ENCODE assay signal across 8 cellular contexts in the genomic region with DNA sequence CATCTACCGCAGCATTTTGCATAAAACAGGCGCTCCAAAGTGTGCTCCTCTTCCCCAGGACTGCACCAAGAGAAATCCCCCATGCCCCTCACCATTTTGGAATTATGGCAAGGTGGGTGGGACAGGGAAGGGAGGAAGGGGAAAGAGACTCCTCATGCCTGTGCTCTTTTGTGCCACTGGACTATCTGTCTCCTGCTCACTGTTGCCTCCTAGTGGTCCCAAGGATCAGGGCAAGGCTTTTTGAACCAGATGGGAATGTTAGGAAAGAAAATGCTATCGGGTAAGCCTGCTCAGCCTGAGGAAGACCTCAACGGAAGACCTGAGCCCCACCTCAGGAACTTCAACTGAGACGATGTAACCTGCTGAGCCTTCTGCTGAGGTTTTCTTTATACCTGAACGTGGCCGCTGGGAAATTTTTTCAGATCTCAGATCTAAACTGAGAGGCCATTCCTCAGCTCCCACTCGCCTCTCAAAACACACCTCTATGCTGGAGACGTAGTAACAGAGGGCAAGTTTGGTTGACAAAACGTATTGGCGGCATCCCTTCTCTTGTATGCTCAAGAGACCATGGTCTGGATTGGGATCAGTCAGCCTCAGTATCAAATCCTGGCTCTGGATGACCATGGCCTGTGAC. TPM values are rescaled to one million over a fixed set of nuclear protein-coding genes. Genes with fewer than 3 reads are reported as not detected.
DNase-seq lines count a peak whose midpoint lies in the region; ATAC-seq, FAIRE-seq and TF ChIP-seq lines count a peak whose summit lies in the region.

No MANE protein-coding gene starts in this region.

- H3K4me3 Mint-ChIP-seq in activated CD8-positive, alpha-beta T cell treated with anti-CD3 and anti-CD28 coated beads, Interleukin-2, amount 10 ng/mL, durations not matched to agents 7 days and 5 days = no peak overlapping the region

- H3K4me1 Mint-ChIP-seq in activated CD8-positive, alpha-beta T cell treated with anti-CD3 and anti-CD28 coated beads, Interleukin-2, amount 10 ng/mL, durations not matched to agents 7 days and 5 days (ENCODE audit: low read depth) = no peaks in the 10 kb centered on the region

- DNase-seq in activated gamma-delta T cell treated with Interleukin-2 at 50 U/mL for 16 hours (peak; percentile 22), activated gamma-delta T cell (lab: John Stamatoyannopoulos, UW) (no peak), NCI-H146 treated with DMSO at 0.1 percent for 48 hours (lab: John Stamatoyannopoulos, UW; ENCODE audit: unreplicated experiment) (peak; percentile 1), fibroblast of pulmonary artery (ENCODE audit: low read depth) (peak; percentile 62), pancreas (peak in 5 of 6 donors; percentile 23 to 60 (median 32)), 8988T (no peak)
- DNase-seq in activated CD8-positive, alpha-beta T cell treated with anti-CD3 and anti-CD28 coated beads, Interleukin-2, amount 10 ng/mL, durations not matched to agents 7 days and 5 days = peak; percentile 53

- no peak for ATAC-seq in activated CD8-positive, alpha-beta T cell treated with anti-CD3 and anti-CD28 coated beads, Interleukin-2, amount 10 ng/mL, durations not matched to agents 7 days and 5 days
- ATAC-seq in pancreas (peak in 3 of 4 donors; percentile 46 to 85 (median 70)), GM21825 (IDR thresholded peaks at IDR 0.05; ENCODE audit: unreplicated experiment) (no peak)

- H3K27me3 Mint-ChIP-seq in activated CD8-positive, alpha-beta T cell treated with anti-CD3 and anti-CD28 coated beads, Interleukin-2, amount 10 ng/mL, durations not matched to agents 7 days and 5 days (ENCODE audit: low read depth) = peaks cover 3% of the 10 kb centered on the region

- no peaks in the 10 kb centered on the region for H3K4me1 ChIP-seq in pancreas

- POLR2A ChIA-PET in activated CD8-positive, alpha-beta T cell treated with anti-CD3 and anti-CD28 coated beads, Interleukin-2, amount 10 ng/mL, durations not matched to agents 7 days and 5 days (lab: Charles Lee) = no interaction called here

- no peak overlapping the region for H3K27ac ChIP-seq in pancreas

- no peak for FAIRE-seq in pancreas (lab: Jason Lieb, UNC)

- TF ChIP-seq CTCF in fibroblast of pulmonary artery (IDR thresholded peaks at IDR 0.05; ENCODE audit: low read length, missing control alignments) = peak; percentile 100
- TF ChIP-seq CTCF in pancreas (IDR thresholded peaks at IDR 0.05) = peak; percentile 71 to 86 (median 78)

- no peaks in the 10 kb centered on the region for H3K36me3 ChIP-seq in pancreas

- H3K27me3 ChIP-seq in pancreas = no peaks in the 10 kb centered on the region

- 36% methylated on average over 11 of the region's 11 CpGs for WGBS in pancreas, 2 donors

- H3K27ac Mint-ChIP-seq in activated CD8-positive, alpha-beta T cell treated with anti-CD3 and anti-CD28 coated beads, Interleukin-2, amount 10 ng/mL, durations not matched to agents 7 days and 5 days = no peak overlapping the region

- intact Hi-C loops in pancreas (cut with DNase I) = loop anchor here in 1 of 3 donors (10.0 kb wide), 1 partner anchor 245 kb away; the partner anchor contains the start of gene ASIC2

- H3K9me3 Mint-ChIP-seq in activated CD8-positive, alpha-beta T cell treated with anti-CD3 and anti-CD28 coated beads, Interleukin-2, amount 10 ng/mL, durations not matched to agents 7 days and 5 days (ENCODE audit: insufficient read depth) = no peaks in the 10 kb centered on the region

- H3K36me3 Mint-ChIP-seq in activated CD8-positive, alpha-beta T cell treated with anti-CD3 and anti-CD28 coated beads, Interleukin-2, amount 10 ng/mL, durations not matched to agents 7 days and 5 days (ENCODE audit: low read depth) = no peaks in the 10 kb centered on the region

- CTCF ChIA-PET in activated CD8-positive, alpha-beta T cell treated with anti-CD3 and anti-CD28 coated beads, Interleukin-2, amount 10 ng/mL, durations not matched to agents 7 days and 5 days (lab: Charles Lee) = interaction anchor here (1.0 kb wide), 1 partner anchor 9 kb away, joined by 4 read pairs; no protein-coding TSS in a partner anchor

- no peaks in the 10 kb centered on the region for H3K9me3 ChIP-seq in pancreas

- H3K4me3 ChIP-seq in fibroblast of pulmonary artery (replicated peaks; ENCODE audit: low read depth, low read length) = no peak overlapping the region
- no peak overlapping the region for H3K4me3 ChIP-seq in pancreas

RNA-seq across cellular contexts. Expression of gene SPACA3, which starts 58.3 kb away (rescaled TPM):
- not detected for total RNA-seq in activated CD8-positive, alpha-beta T cell treated with anti-CD3 and anti-CD28 coated beads, Interleukin-2, amount 10 ng/mL, durations not matched to agents 7 days and 5 days
- total RNA-seq in pancreas = 1 to 10 TPM in 5 of 6 donors, under 1 TPM in 1; 0.59 to 4.8 (median 1.9) TPM
- polyA plus RNA-seq in pancreas = 1 to 10 TPM; 2.2 to 2.7 TPM

Comparison
In these comparisons a context has a peak if more than half of its experiments do, and no peak if none do; other contexts are left out.
1. DNase-seq: peak in activated gamma-delta T cell treated with Interleukin-2 at 50 U/mL for 16 hours (single experiment), NCI-H146 treated with DMSO at 0.1 percent for 48 hours (single experiment), activated CD8-positive, alpha-beta T cell treated with anti-CD3 and anti-CD28 coated beads, Interleukin-2, amount 10 ng/mL, durations not matched to agents 7 days and 5 days (single experiment), fibroblast of pulmonary artery (single experiment) and pancreas (5 of 6); none in activated gamma-delta T cell (single experiment) and 8988T (single experiment).
2. ATAC-seq: peak in pancreas (3 of 4); none in activated CD8-positive, alpha-beta T cell treated with anti-CD3 and anti-CD28 coated beads, Interleukin-2, amount 10 ng/mL, durations not matched to agents 7 days and 5 days (single experiment) and GM21825 (single experiment).